8 cellular contexts compared by ENCODE assay signal in genomic region chr1:1273535-1274298, GRCh38. TPM values are rescaled to one million over a fixed set of nuclear protein-coding genes. Genes with fewer than 3 reads are reported as not detected.
DNase-seq lines count a peak whose midpoint lies in the region; ATAC-seq and TF ChIP-seq lines count a peak whose summit lies in the region.

Gene UBE2J2, minus strand, starts transcription at chr1:1273854. Its CDS starts 5,862 bp downstream, at chr1:1267992.

- H3K9me3 ChIP-seq in BLaER1 (no peaks in the 10 kb centered on the region), mesenchymal stem cell (ENCODE audit: control insufficient read depth, low read length) (no peaks in the 10 kb centered on the region)

- peak within 1 kb of the TSS; percentile 95 to 96 for H3K18ac ChIP-seq in mesenchymal stem cell (ENCODE audit: low read depth in 1 of 2, low read length in 2 of 2)

- H2BK120ac ChIP-seq in mesenchymal stem cell (ENCODE audit: low read depth, low read length): no peak within 1 kb of the TSS

- peak within 1 kb of the TSS; percentile 92 for H4K91ac ChIP-seq in mesenchymal stem cell (ENCODE audit: low read length)

- peaks cover 12% of the 10 kb centered on the region for H3K79me1 ChIP-seq in mesenchymal stem cell (replicated peaks; ENCODE audit: low read length, poor library complexity, severe bottlenecking)

- peak within 1 kb of the TSS; percentile 87 for H4K8ac ChIP-seq in mesenchymal stem cell (ENCODE audit: low read length)

- peak within 1 kb of the TSS in 1 of 2 experiments; percentile 54 for H2BK12ac ChIP-seq in mesenchymal stem cell (ENCODE audit: low read length in 2 of 2)

- H2AK5ac ChIP-seq in mesenchymal stem cell (ENCODE audit: low read length, severe bottlenecking): peak within 1 kb of the TSS; percentile 1

- H3K27me3 Mint-ChIP-seq in effector memory CD8-positive, alpha-beta T cell: no peaks in the 10 kb centered on the region

- peak within 1 kb of the TSS in 1 of 2 experiments; percentile 91 for H3K23ac ChIP-seq in mesenchymal stem cell (ENCODE audit: low read length in 2 of 2)

- no peaks in the 10 kb centered on the region for H3K9me3 Mint-ChIP-seq in effector memory CD8-positive, alpha-beta T cell

- no peaks in the 10 kb centered on the region for H3K27me3 ChIP-seq in BLaER1
- H3K27me3 ChIP-seq in HL-60 (ENCODE audit: insufficient read depth, poor library complexity, severe bottlenecking): no peaks in the 10 kb centered on the region
- H3K27me3 ChIP-seq in mesenchymal stem cell (ENCODE audit: control insufficient read depth in 1 of 2, insufficient read depth in 1 of 2, low read length in 2 of 2): no peaks in the 10 kb centered on the region

- H3K4me2 ChIP-seq in BLaER1 (peak within 1 kb of the TSS; percentile 99), mesenchymal stem cell (ENCODE audit: low read length, poor library complexity, severe bottlenecking) (peak within 1 kb of the TSS; percentile 89)

- peak within 1 kb of the TSS; percentile 44 for H2BK15ac ChIP-seq in mesenchymal stem cell (ENCODE audit: low read depth, poor library complexity, severe bottlenecking)

- peak within 1 kb of the TSS; percentile 100 for H3K4me3 ChIP-seq in BLaER1
- H3K4me3 ChIP-seq in HL-60 (replicated peaks; ENCODE audit: insufficient read depth, low read length): peak within 1 kb of the TSS; percentile 87
- H3K4me3 ChIP-seq in mesenchymal stem cell (ENCODE audit: insufficient read depth in 1 of 2, low read depth in 1 of 2, low read length in 2 of 2): peak within 1 kb of the TSS; percentile 97 to 99

- peaks cover 29 to 34% of the 10 kb centered on the region in 2 donors for H3K4me1 Mint-ChIP-seq in effector memory CD8-positive, alpha-beta T cell (ENCODE audit: low read depth in 2 of 2)

- H2BK5ac ChIP-seq in mesenchymal stem cell (ENCODE audit: low read depth, low read length, poor library complexity, severe bottlenecking): peak within 1 kb of the TSS; percentile 85

- peak within 1 kb of the TSS; percentile 79 to 92 for H3K27ac Mint-ChIP-seq in effector memory CD8-positive, alpha-beta T cell

- H3K9ac ChIP-seq in BLaER1 (peak within 1 kb of the TSS; percentile 98), mesenchymal stem cell (ENCODE audit: low read length) (peak within 1 kb of the TSS; percentile 95)

- peaks cover 48% of the 10 kb centered on the region for H4K20me1 ChIP-seq in BLaER1

- H3K4me1 ChIP-seq in BLaER1 (peaks cover 43% of the 10 kb centered on the region), mesenchymal stem cell (ENCODE audit: control insufficient read depth, insufficient read depth, low read depth, low read length) (peaks cover 50% of the 10 kb centered on the region)

- peak within 1 kb of the TSS; percentile 93 to 97 for H3K14ac ChIP-seq in mesenchymal stem cell (ENCODE audit: low read length in 2 of 2)

- H3K4ac ChIP-seq in mesenchymal stem cell (ENCODE audit: low read depth in 1 of 2, low read length in 2 of 2): peak within 1 kb of the TSS; percentile 81 to 90

- peak; percentile 87 to 91 for DNase-seq in HL-60 (ENCODE audit: low read depth in 1 of 2, low spot score in 1 of 2)
- DNase-seq in NOMO-1 treated with DMSO at 0.1 percent for 48 hours (lab: John Stamatoyannopoulos, UW; ENCODE audit: unreplicated experiment): peak; percentile 82
- DNase-seq in activated CD8-positive, alpha-beta memory T cell treated with anti-CD3 and anti-CD28 coated beads for 4 hours (ENCODE audit: low read depth in 2 of 2): peak; percentile 85
- DNase-seq in effector memory CD8-positive, alpha-beta T cell: peak; percentile 81 to 85 (median 83)
- peak; percentile 89 for DNase-seq in mesenchymal stem cell
- DNase-seq in stimulated activated CD8-positive, alpha-beta memory T cell treated with anti-CD3 and anti-CD28 coated beads, Interleukin-12 subunit alpha, Interleukin-12 subunit beta, amount 100 ng/mL, for 24 hours (ENCODE audit: extremely low read depth): peak; percentile 88

- ATAC-seq in GM19351 (IDR thresholded peaks at IDR 0.05; ENCODE audit: unreplicated experiment): peak; percentile 93
- peak; percentile 97 for ATAC-seq in effector memory CD8-positive, alpha-beta T cell (replicated peaks)

- peaks cover 36% of the 10 kb centered on the region for H3K36me3 ChIP-seq in BLaER1
- H3K36me3 ChIP-seq in mesenchymal stem cell (ENCODE audit: control insufficient read depth in 1 of 2, insufficient read depth in 2 of 2, low read depth in 1 of 2, low read length in 2 of 2): peaks cover 3 to 18% of the 10 kb centered on the region in 2 experiments

- WGBS in mesenchymal stem cell: 0% methylated on average over 41 of the region's 103 CpGs

- H3K27ac ChIP-seq in BLaER1 (peak within 1 kb of the TSS; percentile 98), HL-60 (replicated peaks) (peak within 1 kb of the TSS; percentile 84), mesenchymal stem cell (ENCODE audit: low read length, poor library complexity, severe bottlenecking) (peak within 1 kb of the TSS; percentile 2)

- H2AFZ ChIP-seq in mesenchymal stem cell (ENCODE audit: low read depth, low read length): peak within 1 kb of the TSS; percentile 91

- H3K36me3 Mint-ChIP-seq in effector memory CD8-positive, alpha-beta T cell (ENCODE audit: insufficient read depth): peaks cover 25% of the 10 kb centered on the region

- no peak for TF ChIP-seq CTCF in HL-60 (IDR thresholded peaks at IDR 0.05; ENCODE audit: insufficient read depth, low read length)

- peak within 1 kb of the TSS; percentile 86 to 87 for H3K4me3 Mint-ChIP-seq in effector memory CD8-positive, alpha-beta T cell

RNA-seq across cellular contexts. Expression of gene UBE2J2, which starts in this region (rescaled TPM):
- polyA plus RNA-seq in mesenchymal stem cell (2013, experiment 1 of 2): 41.4 TPM
- 42.8 TPM for polyA plus RNA-seq in mesenchymal stem cell (2013, experiment 2 of 2)

Comparison
In these comparisons a context has a peak if more than half of its experiments do, and no peak if none do; other contexts are left out.
1. Peak in every context shown above with its lines: DNase-seq, ATAC-seq, H3K4me3 ChIP-seq and H3K27ac ChIP-seq.
2. H3K27ac ChIP-seq: peak in every context shown above with its lines; median percentile 98 in BLaER1; 84 in HL-60; 2 in mesenchymal stem cell.